Comparison of ENCODE assay signal across 1 cellular context in the genomic region with DNA sequence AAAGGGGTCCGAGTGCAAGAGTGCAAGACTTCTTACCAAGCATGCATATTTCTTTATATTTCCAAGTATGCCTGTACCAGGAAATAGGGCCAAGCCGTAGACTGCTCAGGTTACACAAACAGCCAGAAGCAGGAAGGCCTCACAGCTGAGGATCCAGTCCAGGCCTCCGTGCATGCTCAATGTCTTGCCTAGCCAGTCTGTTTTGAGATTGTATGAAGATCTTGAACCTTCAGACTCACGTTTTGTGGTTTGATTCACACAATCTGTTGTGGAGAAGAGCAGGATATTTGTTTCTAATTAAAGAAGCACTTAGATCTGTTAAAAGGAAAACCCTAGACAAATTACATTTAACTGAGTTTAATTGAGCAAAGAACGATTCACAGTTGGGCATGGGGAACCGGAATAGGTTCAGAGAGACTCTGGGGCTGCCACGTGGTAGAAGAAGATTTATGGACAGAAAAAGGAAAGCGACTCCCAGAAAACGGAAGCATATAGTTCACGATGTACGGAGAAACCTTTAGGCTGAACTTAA.
TF ChIP-seq lines count a peak whose summit lies in the region.

No MANE protein-coding gene starts in this region.

TF ChIP-seq in K562, 482 proteins besides CTCF, POLR2A, EP300 and RAD21 (continued from another document):
- no peak for TF ChIP-seq BDP1 (IDR thresholded peaks at IDR 0.05; ENCODE audit: insufficient read depth, insufficient read length)
- TF ChIP-seq CREBBP (IDR thresholded peaks at IDR 0.05; ENCODE audit: low read depth, low read length): no peak
